ENCODE assay signal across 10 cellular contexts in genomic region chr7:36154255-36155212, GRCh38.
DNase-seq lines count a peak whose midpoint lies in the region; ATAC-seq, FAIRE-seq and TF ChIP-seq lines count a peak whose summit lies in the region.
"Had no signal": no experiment of that assay in that cellular context is flagged by ENCODE, and none has a peak within 500 bp of the region (broad histone marks: within the 10 kb centered on the region; RNA-seq: fewer than 3 reads in every experiment).

No MANE protein-coding gene starts in this region.

- H3K4me1 ChIP-seq in endocrine pancreas (ENCODE audit: control insufficient read depth, insufficient read depth, low read length), result no peaks in the 10 kb centered on the region

- no peak for ATAC-seq in HG03097 (IDR thresholded peaks at IDR 0.05; ENCODE audit: low FRiP score, unreplicated experiment)

- no peak for FAIRE-seq in H54 (lab: Jason Lieb, UNC)
- FAIRE-seq: G401.6 had no signal

- H3K9me3 Mint-ChIP-seq in nephron progenitor cell, result no peaks in the 10 kb centered on the region

- H3K4me3 ChIP-seq in AG10803 (ENCODE audit: low read length) (peak overlapping the region; percentile 72), LNCaP clone FGC (ENCODE audit: low read depth, low read length) (peak overlapping the region; percentile 83), endocrine pancreas (ENCODE audit: control insufficient read depth, insufficient read depth, low read length) (peak overlapping the region; percentile 42)

- no peak overlapping the region for H3K9ac ChIP-seq in endocrine pancreas (ENCODE audit: control insufficient read depth, insufficient read depth, low read length)

- peaks cover 49% of the 10 kb centered on the region for H3K4me1 Mint-ChIP-seq in nephron progenitor cell

- H3K4me3 Mint-ChIP-seq in nephron progenitor cell, result peak overlapping the region; percentile 83

- H3K27ac Mint-ChIP-seq in nephron progenitor cell, result no peak overlapping the region

- H3K36me3 ChIP-seq in endocrine pancreas (ENCODE audit: control insufficient read depth, insufficient read depth, low read length), result no peaks in the 10 kb centered on the region

- peaks cover 17% of the 10 kb centered on the region for H3K27me3 Mint-ChIP-seq in nephron progenitor cell (ENCODE audit: low read depth, poor library complexity)

- TF ChIP-seq CTCF in AG10803 (conservative IDR thresholded peaks at IDR 0.05; ENCODE audit: low read length) (no peak), LNCaP clone FGC (IDR thresholded peaks at IDR 0.05; ENCODE audit: control insufficient read depth, extremely low read depth, insufficient read depth) (no peak), nephron progenitor cell (IDR thresholded peaks at IDR 0.05) (no peak)

- TF ChIP-seq POLR2A in H54 (IDR thresholded peaks at IDR 0.05; ENCODE audit: low read depth, low read length), result no peak

- no peaks in the 10 kb centered on the region for H3K9me3 ChIP-seq in endocrine pancreas (ENCODE audit: control insufficient read depth, low read length)
- H3K9me3 ChIP-seq: SJSA1 had no signal

- H3K36me3 Mint-ChIP-seq in nephron progenitor cell (ENCODE audit: low read depth), result no peaks in the 10 kb centered on the region

- DNase-seq in AG10803 (ENCODE audit: low read depth), result no peak
- DNase-seq in LNCaP clone FGC (ENCODE audit: low read depth), result no peak
- no peak for DNase-seq in nephron progenitor cell
- DNase-seq in H54 (ENCODE audit: insufficient read length, low spot score), result no peak
- DNase-seq in SKM-1 (lab: John Stamatoyannopoulos, UW; ENCODE audit: unreplicated experiment), result no peak
- DNase-seq in stimulated activated CD4-positive, alpha-beta T cell treated with anti-CD3 and anti-CD28 coated beads, Interleukin-2, amount 100 ng/mL, for 48 hours, result no peak

- no peaks in the 10 kb centered on the region for H3K27me3 ChIP-seq in endocrine pancreas (ENCODE audit: control insufficient read depth, insufficient read depth, low read length)
- H3K27me3 ChIP-seq: SJSA1 had no signal
